ENCODE assay signal across 14 cellular contexts in the genomic region with DNA sequence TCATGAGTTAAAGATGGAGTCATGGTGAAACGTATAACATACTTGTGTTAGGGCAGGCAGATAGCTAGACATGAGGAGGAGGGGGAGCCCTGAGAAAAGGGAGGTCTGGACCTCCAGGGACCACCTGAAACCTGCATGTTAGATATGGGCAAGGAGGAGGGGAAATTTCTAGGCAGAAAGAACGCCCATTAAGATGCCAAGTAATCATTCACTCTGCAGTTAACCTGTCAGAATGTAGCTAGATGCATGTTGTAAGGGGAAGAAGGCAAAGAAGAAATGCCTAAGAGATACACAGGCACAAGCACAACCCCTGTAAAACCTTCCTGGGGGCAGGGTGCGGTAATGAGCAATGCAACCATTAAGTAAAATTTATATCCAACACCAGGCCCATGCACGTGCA.
DNase-seq lines count a peak whose midpoint lies in the region; ATAC-seq and TF ChIP-seq lines count a peak whose summit lies in the region.
"Had no signal": no experiment of that assay in that cellular context is flagged by ENCODE, and none has a peak within 500 bp of the region (broad histone marks: within the 10 kb centered on the region; RNA-seq: fewer than 3 reads in every experiment).

No MANE protein-coding gene starts in this region.

- no peak overlapping the region for H3K27ac ChIP-seq in GM23338 (ENCODE audit: low read depth)
- no peak overlapping the region for H3K27ac ChIP-seq in SU-DHL-6 (ENCODE audit: low read depth, low read length)
- no peak overlapping the region for H3K27ac ChIP-seq in smooth muscle cell (ENCODE audit: low read depth)

- no peaks in the 10 kb centered on the region for H3K36me3 ChIP-seq in GM23338 (ENCODE audit: insufficient read depth)
- no peaks in the 10 kb centered on the region for H3K36me3 ChIP-seq in SU-DHL-6 (ENCODE audit: low read length)
- H3K36me3 ChIP-seq in smooth muscle cell (ENCODE audit: low read depth), result no peaks in the 10 kb centered on the region
- no peaks in the 10 kb centered on the region for H3K36me3 ChIP-seq in MG63
- H3K36me3 ChIP-seq: HAP-1 had no signal

- H3K27me3 Mint-ChIP-seq in GM23338 (ENCODE audit: insufficient read depth, low read depth, poor library complexity) (no peaks in the 10 kb centered on the region), nephron (ENCODE audit: low read depth) (no peaks in the 10 kb centered on the region), natural killer cell (ENCODE audit: low read depth in 2 of 2) (no peaks in the 10 kb centered on the region)

- WGBS in smooth muscle cell (ENCODE audit: low lambda C conversion rate), result 84% methylated on average over 4 of the region's 4 CpGs

- no peak overlapping the region for H3K27ac Mint-ChIP-seq in GM23338
- H3K27ac Mint-ChIP-seq in nephron, result peak overlapping the region in 2 of 3 experiments; percentile 91 to 93
- H3K27ac Mint-ChIP-seq in natural killer cell, result no peak overlapping the region
- H3K27ac Mint-ChIP-seq: CD8-positive, alpha-beta T cell had no signal

- DNase-seq in GM23338 (ENCODE audit: low spot score) (no peak), smooth muscle cell (lab: John Stamatoyannopoulos, UW; ENCODE audit: unreplicated experiment) (no peak), MG63 (no peak), natural killer cell (no peak)
- DNase-seq: C1 segment of cervical spinal cord; Caco-2; CD8-positive, alpha-beta T cell; DMS53; DMS79 treated with DMSO at 0.1 percent for 48 hours; GF-D8; GOT3 had no signal

- H3K4me3 ChIP-seq in GM23338 (no peak overlapping the region), SU-DHL-6 (ENCODE audit: insufficient read depth, low read length, poor library complexity, severe bottlenecking) (no peak overlapping the region), smooth muscle cell (no peak overlapping the region), MG63 (no peak overlapping the region)
- H3K4me3 ChIP-seq: HAP-1 had no signal

- H3K4me3 Mint-ChIP-seq in GM23338 (no peak overlapping the region), nephron (no peak overlapping the region), natural killer cell (no peak overlapping the region)
- H3K4me3 Mint-ChIP-seq: CD8-positive, alpha-beta T cell had no signal

- H3K9ac ChIP-seq in SU-DHL-6 (ENCODE audit: low read length) (no peak overlapping the region), smooth muscle cell (ENCODE audit: low read depth) (no peak overlapping the region)

- H3K9me2 ChIP-seq in GM23338 (ENCODE audit: insufficient read depth) (no peaks in the 10 kb centered on the region), SU-DHL-6 (replicated peaks; ENCODE audit: insufficient read depth, low read length) (no peaks in the 10 kb centered on the region)

- no peaks in the 10 kb centered on the region for H3K27me3 ChIP-seq in GM23338 (ENCODE audit: insufficient read depth)
- H3K27me3 ChIP-seq in SU-DHL-6 (ENCODE audit: low read length), result no peaks in the 10 kb centered on the region
- no peaks in the 10 kb centered on the region for H3K27me3 ChIP-seq in smooth muscle cell (ENCODE audit: low read depth)
- no peaks in the 10 kb centered on the region for H3K27me3 ChIP-seq in MG63

- H3K4me1 ChIP-seq in GM23338 (ENCODE audit: insufficient read depth) (peaks cover 17% of the 10 kb centered on the region; the same call in 1 of the 2 replicates), smooth muscle cell (ENCODE audit: low read depth) (peaks cover 18% of the 10 kb centered on the region)
- H3K4me1 ChIP-seq: Caco-2 had no signal

- H2AFZ ChIP-seq in GM23338 (0 out of 2 replicates have a peak overlapping the region, but pooled peaks have one; percentile 26), SU-DHL-6 (ENCODE audit: low read depth, low read length, severe bottlenecking) (peak overlapping the region; percentile 31), smooth muscle cell (ENCODE audit: low read depth) (peak overlapping the region; percentile 91)

- H3K9me3 ChIP-seq in SU-DHL-6 (ENCODE audit: insufficient read depth, low read length), result no peaks in the 10 kb centered on the region
- no peaks in the 10 kb centered on the region for H3K9me3 ChIP-seq in smooth muscle cell (replicated peaks; ENCODE audit: low read depth)
- no peaks in the 10 kb centered on the region for H3K9me3 ChIP-seq in MG63
- H3K9me3 ChIP-seq: Caco-2, HAP-1 had no signal

- intact Hi-C loops in natural killer cell (cut with micrococcal nuclease), result no loop called here

- no peak overlapping the region for H3K4me2 ChIP-seq in GM23338
- no peak overlapping the region for H3K4me2 ChIP-seq in SU-DHL-6 (ENCODE audit: low read depth, low read length, poor library complexity, severe bottlenecking)
- H3K4me2 ChIP-seq in smooth muscle cell, result no peak overlapping the region

- no peaks in the 10 kb centered on the region for H3K79me2 ChIP-seq in GM23338 (replicated peaks; ENCODE audit: insufficient read depth)
- no peaks in the 10 kb centered on the region for H3K79me2 ChIP-seq in SU-DHL-6 (ENCODE audit: insufficient read depth, low read length)
- H3K79me2 ChIP-seq in smooth muscle cell (ENCODE audit: low read depth), result no peaks in the 10 kb centered on the region

- no peaks in the 10 kb centered on the region; the same call in 2 of the 3 replicates for H3K36me3 Mint-ChIP-seq in GM23338 (ENCODE audit: low read depth)
- no peaks in the 10 kb centered on the region for H3K36me3 Mint-ChIP-seq in nephron (ENCODE audit: low read depth)
- no peaks in the 10 kb centered on the region for H3K36me3 Mint-ChIP-seq in natural killer cell
- H3K36me3 Mint-ChIP-seq: CD8-positive, alpha-beta T cell had no signal

- TF ChIP-seq CTCF in GM23338 (conservative IDR thresholded peaks at IDR 0.05; ENCODE audit: low read depth in 2 of 2) (no peak), SU-DHL-6 (IDR thresholded peaks at IDR 0.05; ENCODE audit: insufficient read depth, low read length, poor library complexity, severe bottlenecking) (no peak), nephron (IDR thresholded peaks at IDR 0.05; ENCODE audit: unreplicated experiment in 3 of 3) (no peak), smooth muscle cell (IDR thresholded peaks at IDR 0.05; ENCODE audit: borderline replicate concordance, insufficient read depth, poor library complexity, severe bottlenecking) (no peak), natural killer cell (IDR thresholded peaks at IDR 0.05) (no peak)

- H3K9me3 Mint-ChIP-seq in GM23338 (no peaks in the 10 kb centered on the region; the same call in 2 of the 3 replicates), nephron (peaks cover 4% of the 10 kb centered on the region), natural killer cell (peaks cover 9 to 22% of the 10 kb centered on the region in 2 donors)

- H3K4me1 Mint-ChIP-seq in GM23338 (peaks cover 28% of the 10 kb centered on the region), nephron (peaks cover 17% of the 10 kb centered on the region), natural killer cell (no peaks in the 10 kb centered on the region)

- H3F3A ChIP-seq in GM23338 (replicated peaks; ENCODE audit: low read depth) (no peaks in the 10 kb centered on the region), SU-DHL-6 (ENCODE audit: insufficient read depth) (no peaks in the 10 kb centered on the region), smooth muscle cell (ENCODE audit: low read depth) (no peaks in the 10 kb centered on the region)

- ATAC-seq in GM23338 (no peak), natural killer cell (no peak)
- ATAC-seq: CD8-positive, alpha-beta T cell had no signal

- no peaks in the 10 kb centered on the region for H4K20me1 ChIP-seq in GM23338 (replicated peaks; ENCODE audit: insufficient read depth)
- no peaks in the 10 kb centered on the region for H4K20me1 ChIP-seq in SU-DHL-6 (ENCODE audit: low read depth, low read length)
- H4K20me1 ChIP-seq in smooth muscle cell (ENCODE audit: low read depth), result no peaks in the 10 kb centered on the region

TF ChIP-seq in GM23338, 12 proteins besides CTCF, POLR2A, EP300 and RAD21 (continues in another document):
- TF ChIP-seq ZNF114 (CRISPR knock-in tag; IDR thresholded peaks at IDR 0.05) (no peak), JUNB (IDR thresholded peaks at IDR 0.05; ENCODE audit: unreplicated experiment) (no peak)

Comparison
In these comparisons a context has a peak if more than half of its experiments do, and no peak if none do; other contexts are left out.
1. H2AFZ ChIP-seq: peak in every context shown above with its lines; median percentile 91 in smooth muscle cell; 31 in SU-DHL-6; 26 in GM23338.
2. H3K27ac Mint-ChIP-seq: peak in nephron (2 of 3); none in GM23338 (single experiment) and natural killer cell (0 of 2).